In genomic region chr9:94919376-94920098, GRCh38 we compare ENCODE assay signal across 1 cellular context.
TF ChIP-seq lines count a peak whose summit lies in the region.

No MANE protein-coding gene starts in this region.

TF ChIP-seq in HEK293, 187 proteins besides CTCF, POLR2A, EP300 and RAD21 (continued from another document):
- TF ChIP-seq ZNF18 (tag by site-specific recombination; IDR thresholded peaks at IDR 0.05) (peak; percentile 69), SCRT2 (tag by site-specific recombination; IDR thresholded peaks at IDR 0.05) (0 out of 2 replicates have a peak, but pooled peaks have one; percentile 29), ZNF529 (tag by site-specific recombination; IDR thresholded peaks at IDR 0.05; ENCODE audit: insufficient replicate concordance) (no peak), PRDM10 (tag by site-specific recombination; IDR thresholded peaks at IDR 0.05) (peak; percentile 33), ZNF585B (tag by site-specific recombination; IDR thresholded peaks at IDR 0.05) (no peak), ZNF10 (tag by site-specific recombination; IDR thresholded peaks at IDR 0.05) (peak; percentile 42; the same call in 1 of the 2 replicates), ZNF140 (tag by site-specific recombination; IDR thresholded peaks at IDR 0.05) (no peak), SP7 (tag by site-specific recombination; IDR thresholded peaks at IDR 0.05) (0 out of 2 replicates have a peak, but pooled peaks have one; percentile 23), ZNF398 (tag by site-specific recombination; IDR thresholded peaks at IDR 0.05) (no peak), ZNF23 (tag by site-specific recombination; IDR thresholded peaks at IDR 0.05; ENCODE audit: borderline replicate concordance) (no peak), ZNF155 (tag by site-specific recombination; IDR thresholded peaks at IDR 0.05) (no peak), SP3 (tag by site-specific recombination; IDR thresholded peaks at IDR 0.05) (no peak), ZNF513 (tag by site-specific recombination; IDR thresholded peaks at IDR 0.05) (peak; percentile 65; the same call in 1 of the 2 replicates), ZNF223 (tag by site-specific recombination; IDR thresholded peaks at IDR 0.05) (no peak), ZBTB1 (tag by site-specific recombination; IDR thresholded peaks at IDR 0.05) (no peak), ZNF426 (tag by site-specific recombination; IDR thresholded peaks at IDR 0.05) (no peak), ZNF600 (tag by site-specific recombination; IDR thresholded peaks at IDR 0.05) (peak; percentile 44), ZNF664 (tag by site-specific recombination; IDR thresholded peaks at IDR 0.05) (peak; percentile 33; the same call in 1 of the 2 replicates), KLF1 (tag by site-specific recombination; IDR thresholded peaks at IDR 0.05) (0 out of 2 replicates have a peak, but pooled peaks have one; percentile 29), YY2 (tag by site-specific recombination; IDR thresholded peaks at IDR 0.05) (no peak), ZNF629 (tag by site-specific recombination; IDR thresholded peaks at IDR 0.05) (peak; percentile 56; the same call in 1 of the 2 replicates), EGR2 (tag by site-specific recombination; IDR thresholded peaks at IDR 0.05; ENCODE audit: low read depth) (peak; percentile 43; the same call in 1 of the 2 replicates), ZNF501 (tag by site-specific recombination; IDR thresholded peaks at IDR 0.05) (no peak), HIC1 (tag by site-specific recombination; IDR thresholded peaks at IDR 0.05) (peak; percentile 73)
